1 cellular context compared by ENCODE assay signal in genomic region chr12:32106517-32107366, GRCh38.
A peak's percentile ranks its signal among the peaks of the same experiment; 100 is the strongest.
TF ChIP-seq lines count a peak whose summit lies in the region.

TSS of gene BICD1 (plus strand) at chr12:32106847. CDS start at chr12:32107332, 485 bp downstream.

TF ChIP-seq in HepG2, 621 proteins besides CTCF, POLR2A, EP300 and RAD21 (continued from another document and continues in another):
- peak; percentile 45; the same call in 1 of the 2 replicates for TF ChIP-seq E2F5 (CRISPR knock-in tag; conservative IDR thresholded peaks at IDR 0.05)
- TF ChIP-seq RFX5 (IDR thresholded peaks at IDR 0.05; ENCODE audit: low read depth, low read length) = 0 out of 2 replicates have a peak, but pooled peaks have one; percentile 9
- TF ChIP-seq NFYC (CRISPR knock-in tag; IDR thresholded peaks at IDR 0.05) = no peak
- no peak for TF ChIP-seq SIN3B (IDR thresholded peaks at IDR 0.05; ENCODE audit: low read length)
- no peak; the same call in 1 of the 2 replicates for TF ChIP-seq ZBTB42 (CRISPR knock-in tag; IDR thresholded peaks at IDR 0.05)
- TF ChIP-seq GATAD2A (CRISPR knock-in tag; IDR thresholded peaks at IDR 0.05) = peak; percentile 35; the same call in 1 of the 2 replicates
- TF ChIP-seq ZNF672 (CRISPR knock-in tag; IDR thresholded peaks at IDR 0.05) = 0 out of 2 replicates have a peak, but pooled peaks have one; percentile 19
- TF ChIP-seq RERE (CRISPR knock-in tag; IDR thresholded peaks at IDR 0.05; ENCODE audit: low read depth) = no peak; the same call in 1 of the 2 replicates
- no peak for TF ChIP-seq DNMT1 (CRISPR knock-in tag; IDR thresholded peaks at IDR 0.05)
- TF ChIP-seq SP4 (CRISPR knock-in tag; IDR thresholded peaks at IDR 0.05) = peak; percentile 21; the same call in 1 of the 2 replicates
- no peak for TF ChIP-seq PAF1 (CRISPR knock-in tag; IDR thresholded peaks at IDR 0.05)
- no peak for TF ChIP-seq ZNF318 (CRISPR knock-in tag; IDR thresholded peaks at IDR 0.05)
- peak; percentile 55 for TF ChIP-seq XRCC5 (optimal IDR thresholded peaks at IDR 0.05; ENCODE audit: low read length)
- TF ChIP-seq CREB3 (CRISPR knock-in tag; IDR thresholded peaks at IDR 0.05) = peak; percentile 83; the same call in 1 of the 2 replicates
- TF ChIP-seq DPF2 (CRISPR knock-in tag; IDR thresholded peaks at IDR 0.05; ENCODE audit: borderline replicate concordance, low read depth) = no peak
- TF ChIP-seq NFRKB (IDR thresholded peaks at IDR 0.05) = no peak
- TF ChIP-seq BCLAF1 (IDR thresholded peaks at IDR 0.05) = no peak
- no peak for TF ChIP-seq MED8 (CRISPR knock-in tag; IDR thresholded peaks at IDR 0.05; ENCODE audit: insufficient replicate concordance)
- peak; percentile 89 for TF ChIP-seq GABPB1 (CRISPR knock-in tag; IDR thresholded peaks at IDR 0.05)
- TF ChIP-seq PRDM10 (CRISPR knock-in tag; IDR thresholded peaks at IDR 0.05; ENCODE audit: low read depth) = no peak
- TF ChIP-seq ZNF430 (CRISPR knock-in tag; IDR thresholded peaks at IDR 0.05) = peak; percentile 57; the same call in 1 of the 2 replicates
- peak; percentile 90 for TF ChIP-seq SKI (IDR thresholded peaks at IDR 0.05; ENCODE audit: partially characterized antibody)
- TF ChIP-seq RNF2 (conservative IDR thresholded peaks at IDR 0.05; ENCODE audit: low read depth) = peak; percentile 68
- no peak; the same call in 1 of the 2 replicates for TF ChIP-seq NR0B2 (CRISPR knock-in tag; IDR thresholded peaks at IDR 0.05)
- TF ChIP-seq ZNF7 (CRISPR knock-in tag; IDR thresholded peaks at IDR 0.05) = no peak
- no peak for TF ChIP-seq ZFP1 (CRISPR knock-in tag; IDR thresholded peaks at IDR 0.05)
- no peak for TF ChIP-seq FUBP1 (CRISPR knock-in tag; IDR thresholded peaks at IDR 0.05; ENCODE audit: borderline replicate concordance)
